ENCODE assay signal across 8 cellular contexts in genomic region chr20:49278817-49279676, GRCh38. TPM values are rescaled to one million over a fixed set of nuclear protein-coding genes. Genes with fewer than 3 reads are reported as not detected.
A peak's percentile ranks its signal among the peaks of the same experiment; 100 is the strongest.
DNase-seq lines count a peak whose midpoint lies in the region; ATAC-seq, FAIRE-seq and TF ChIP-seq lines count a peak whose summit lies in the region.

No MANE protein-coding gene starts in this region.

- intact Hi-C loops in spleen (cut with DNase I; ENCODE audit: low total_unique reads), result no loop called here

- peak overlapping the region; percentile 61 to 88 (median 78) for H3K4me3 ChIP-seq in spleen

- H3K27me3 ChIP-seq in spleen (replicated peaks in 1 of 7), result no peaks in the 10 kb centered on the region

- no peak for TF ChIP-seq CTCF in spleen (IDR thresholded peaks at IDR 0.05 in 8 of 11, conservative IDR thresholded peaks at IDR 0.05 in 3 of 11)
- no peak for TF ChIP-seq CTCF in D721Med (IDR thresholded peaks at IDR 0.05; ENCODE audit: insufficient read depth, missing control alignments)

- FAIRE-seq in D721Med (lab: Jason Lieb, UNC), result no peak

- H3K4me1 ChIP-seq in ES-I3 (ENCODE audit: insufficient read depth, low read length) (peaks cover 10% of the 10 kb centered on the region; the same call in 1 of the 2 replicates), spleen (peaks cover 26 to 85% (median 76%) of the 10 kb centered on the region in 6 donors)

- no peak for TF ChIP-seq POLR2A in spleen (IDR thresholded peaks at IDR 0.05)

- DNase-seq in NCI-H146 treated with DMSO at 0.1 percent for 48 hours (lab: John Stamatoyannopoulos, UW; ENCODE audit: unreplicated experiment) (peak; percentile 53), hepatic stellate cell (ENCODE audit: low spot score) (peak; percentile 11), spleen (peak; percentile 78), D721Med (ENCODE audit: insufficient read length, low spot score) (no peak), HuH-7.5 (ENCODE audit: low spot score) (no peak)
- peak; percentile 38 for DNase-seq in activated naive CD4-positive, alpha-beta T cell treated with anti-CD3 and anti-CD28 coated beads, Interleukin-2, amount 50 U/mL, for 16 hours

- peak overlapping the region; percentile 97 to 99 (median 99) for H3K27ac ChIP-seq in spleen

- 9 to 16% (median 12%) methylated on average over 33 of the region's 33 CpGs for WGBS in spleen, 5 donors

- H3K36me3 ChIP-seq in ES-I3 (ENCODE audit: insufficient read depth, low read length), result peaks cover 54% of the 10 kb centered on the region
- H3K36me3 ChIP-seq in spleen, result peaks cover 18 to 68% (median 54%) of the 10 kb centered on the region in 6 donors

- H3K9me3 ChIP-seq in ES-I3 (ENCODE audit: control insufficient read depth, insufficient read depth, low read length), result peaks cover 3% of the 10 kb centered on the region; the same call in 1 of the 2 replicates
- peaks cover 3 to 45% (median 41%) of the 10 kb centered on the region in 8 donors for H3K9me3 ChIP-seq in spleen

- peak overlapping the region; percentile 95 for H3K9ac ChIP-seq in ES-I3 (ENCODE audit: low read depth, low read length)

- no peak for ATAC-seq in HG02798 (IDR thresholded peaks at IDR 0.05; ENCODE audit: poor library complexity, unreplicated experiment)

RNA-seq across cellular contexts. Expression of gene ZNFX1, which starts 1.2 kb away (rescaled TPM):
- total RNA-seq in spleen, result 10 to 100 TPM; 48.0 to 68.9 (median 54.9) TPM
- 10 to 100 TPM in 1 of 3 donors, 1 to 10 TPM in 2; 5.8 to 11.9 (median 6.6) TPM for polyA plus RNA-seq in spleen

RNA-seq across cellular contexts. Expression of gene DDX27, which starts 59.8 kb away (rescaled TPM):
- total RNA-seq in spleen, result 10 to 100 TPM; 32.3 to 39.0 (median 36.8) TPM
- polyA plus RNA-seq in spleen, result 10 to 100 TPM; 30.2 to 38.7 (median 33.3) TPM

Comparison
In these comparisons a context has a peak if more than half of its experiments do, and no peak if none do; other contexts are left out.
1. DNase-seq: peak in NCI-H146 treated with DMSO at 0.1 percent for 48 hours (single experiment), activated naive CD4-positive, alpha-beta T cell treated with anti-CD3 and anti-CD28 coated beads, Interleukin-2, amount 50 U/mL, for 16 hours (single experiment), hepatic stellate cell (single experiment) and spleen (single experiment); none in D721Med (single experiment) and HuH-7.5 (single experiment).